9 cellular contexts compared by ENCODE assay signal in the genomic region with DNA sequence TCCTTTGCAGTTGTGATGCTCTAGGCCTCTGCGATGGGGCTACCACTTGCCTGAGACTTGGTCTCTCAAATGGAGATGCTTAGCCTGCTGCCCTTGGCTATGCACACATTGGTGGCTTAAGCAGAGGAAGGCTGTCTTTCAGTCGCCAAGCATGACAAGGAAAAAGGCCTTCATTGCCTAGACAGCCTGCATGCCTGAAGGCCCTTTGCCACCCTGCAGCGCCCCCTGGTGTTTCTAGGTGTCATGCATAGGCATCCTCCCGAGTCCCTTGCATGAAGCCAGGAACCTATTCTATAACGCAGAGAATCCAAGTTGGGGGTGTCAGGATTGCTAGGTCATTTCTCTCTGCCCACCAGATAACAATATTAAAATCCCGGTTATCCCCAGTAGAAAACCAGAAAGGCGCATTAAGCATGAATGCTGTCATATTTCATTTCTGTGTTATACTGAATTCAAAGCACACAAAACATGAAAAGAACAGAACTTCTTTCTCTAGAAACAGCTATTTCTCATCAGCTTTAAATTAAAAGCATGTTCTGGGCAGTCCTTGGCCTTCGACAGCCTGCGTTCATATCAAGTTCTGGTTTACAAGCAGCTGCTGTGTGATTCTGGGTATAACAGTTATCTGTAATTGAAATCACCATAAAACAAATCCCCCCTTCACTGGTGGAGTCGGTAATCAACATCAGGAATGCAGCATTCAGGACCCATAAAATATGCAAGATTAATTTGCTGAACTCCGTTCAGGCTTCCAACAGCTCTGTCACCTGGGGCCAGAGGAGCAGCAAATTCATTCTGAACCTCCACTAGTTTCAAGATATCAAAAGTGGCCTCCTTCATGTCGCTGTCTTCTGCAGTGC. TPM values are rescaled to one million over a fixed set of nuclear protein-coding genes. Genes with fewer than 3 reads are reported as not detected.
DNase-seq lines count a peak whose midpoint lies in the region; ATAC-seq and TF ChIP-seq lines count a peak whose summit lies in the region.
"Had no signal": no experiment of that assay in that cellular context is flagged by ENCODE, and none has a peak within 500 bp of the region (broad histone marks: within the 10 kb centered on the region; RNA-seq: fewer than 3 reads in every experiment).

No MANE protein-coding gene starts in this region.

- intact Hi-C loops in dorsolateral prefrontal cortex (cut with DNase I): loop anchor here (5.0 kb wide), 1 partner anchor 178 kb away; no protein-coding TSS in a partner anchor

- H3K36me3 ChIP-seq in mesenchymal stem cell (ENCODE audit: control insufficient read depth in 1 of 2, insufficient read depth in 2 of 2, low read depth in 1 of 2, low read length in 2 of 2) (no peaks in the 10 kb centered on the region), thoracic aorta (no peaks in the 10 kb centered on the region)

- no peak overlapping the region for H2BK5ac ChIP-seq in mesenchymal stem cell (ENCODE audit: low read depth, low read length, poor library complexity, severe bottlenecking)

- H4K91ac ChIP-seq in mesenchymal stem cell (ENCODE audit: low read length): no peak overlapping the region

- H3K4me3 ChIP-seq in dorsolateral prefrontal cortex (no peak overlapping the region), mesenchymal stem cell (ENCODE audit: insufficient read depth in 1 of 2, low read depth in 1 of 2, low read length in 2 of 2) (no peak overlapping the region), thoracic aorta (no peak overlapping the region)

- H3K27ac Mint-ChIP-seq in HFFc6: no peak overlapping the region

- DNase-seq in activated effector memory CD4-positive, alpha-beta T cell treated with anti-CD3 and anti-CD28 coated beads, Interleukin-2, amount 50 U/mL, for 16 hours: peak; percentile 76
- DNase-seq in activated effector memory CD4-positive, alpha-beta T cell treated with Interleukin-2 at 50 U/mL for 16 hours: no peak
- DNase-seq in HFFc6: peak; percentile 67
- DNase-seq in NCI-H1105 treated with DMSO at 0.1 percent for 48 hours (lab: John Stamatoyannopoulos, UW): peak; percentile 29
- DNase-seq in T-helper 9 cell: peak; percentile 27
- peak; percentile 22 to 82 (median 70) for DNase-seq in dorsolateral prefrontal cortex
- peak; percentile 40 for DNase-seq in mesenchymal stem cell
- DNase-seq in thoracic aorta (ENCODE audit: low spot score): no peak

- WGBS in mesenchymal stem cell: 57% methylated on average over 12 of the region's 12 CpGs

- H3K23ac ChIP-seq in mesenchymal stem cell (ENCODE audit: low read length in 2 of 2): no peak overlapping the region

- no peaks in the 10 kb centered on the region for H3K4me1 ChIP-seq in mesenchymal stem cell (ENCODE audit: control insufficient read depth, insufficient read depth, low read depth, low read length)
- no peaks in the 10 kb centered on the region for H3K4me1 ChIP-seq in thoracic aorta (ENCODE audit: control insufficient read depth in 1 of 2, low read depth in 2 of 2)

- no peak overlapping the region for H2BK120ac ChIP-seq in mesenchymal stem cell (ENCODE audit: low read depth, low read length)

- no peak overlapping the region for H3K18ac ChIP-seq in mesenchymal stem cell (ENCODE audit: low read depth in 1 of 2, low read length in 2 of 2)

- TF ChIP-seq CTCF in HFFc6 (IDR thresholded peaks at IDR 0.05) (peak; percentile 91), dorsolateral prefrontal cortex (IDR thresholded peaks at IDR 0.05 in 54 of 56, conservative IDR thresholded peaks at IDR 0.05 in 2 of 56; ENCODE audit: low read depth in 1 of 56, partially characterized antibody in 56 of 56) (peak; percentile 34 to 82 (median 70)), thoracic aorta (IDR thresholded peaks at IDR 0.05) (peak; percentile 40)

- no peak overlapping the region for H3K4me3 Mint-ChIP-seq in HFFc6

- H3K9me3 Mint-ChIP-seq in HFFc6: no peaks in the 10 kb centered on the region

- H3K9me3 ChIP-seq in mesenchymal stem cell (ENCODE audit: control insufficient read depth, low read length) (no peaks in the 10 kb centered on the region), thoracic aorta (no peaks in the 10 kb centered on the region)

- H2AFZ ChIP-seq in mesenchymal stem cell (ENCODE audit: low read depth, low read length): no peak overlapping the region

- H3K4me1 Mint-ChIP-seq in HFFc6 (ENCODE audit: low read depth): no peaks in the 10 kb centered on the region

- H3K27me3 Mint-ChIP-seq in HFFc6 (ENCODE audit: insufficient read depth): peaks cover 10% of the 10 kb centered on the region

- H3K27me3 ChIP-seq in dorsolateral prefrontal cortex (peaks cover 0 to 2% (median 0%) of the 10 kb centered on the region in 45 donors), mesenchymal stem cell (ENCODE audit: control insufficient read depth in 1 of 2, insufficient read depth in 1 of 2, low read length in 2 of 2) (peaks cover 0 to 19% of the 10 kb centered on the region in 2 experiments), thoracic aorta (replicated peaks; ENCODE audit: insufficient read depth) (no peaks in the 10 kb centered on the region)

- no peak overlapping the region for H3K4me2 ChIP-seq in mesenchymal stem cell (ENCODE audit: low read length, poor library complexity, severe bottlenecking)

- no peak overlapping the region for H3K9ac ChIP-seq in mesenchymal stem cell (ENCODE audit: low read length)

- H3K14ac ChIP-seq in mesenchymal stem cell (ENCODE audit: low read length in 2 of 2): no peak overlapping the region

- no peak overlapping the region for H2BK12ac ChIP-seq in mesenchymal stem cell (ENCODE audit: low read length in 2 of 2)

- H3K4ac ChIP-seq in mesenchymal stem cell (ENCODE audit: low read depth in 1 of 2, low read length in 2 of 2): no peak overlapping the region

- peak; percentile 17 for ATAC-seq in thoracic aorta (ENCODE audit: insufficient number of reproducible peaks, low FRiP score, low read depth)

- no peak overlapping the region for H2BK15ac ChIP-seq in mesenchymal stem cell (ENCODE audit: low read depth, poor library complexity, severe bottlenecking)

- H3K79me1 ChIP-seq in mesenchymal stem cell (replicated peaks; ENCODE audit: low read length, poor library complexity, severe bottlenecking): no peaks in the 10 kb centered on the region

- H2AK5ac ChIP-seq in mesenchymal stem cell (ENCODE audit: low read length, severe bottlenecking): no peak overlapping the region

- H3K27ac ChIP-seq in dorsolateral prefrontal cortex: no peak overlapping the region
- H3K27ac ChIP-seq in mesenchymal stem cell (ENCODE audit: low read length, poor library complexity, severe bottlenecking): no peak overlapping the region
- no peak overlapping the region for H3K27ac ChIP-seq in thoracic aorta

- no peak overlapping the region for H4K8ac ChIP-seq in mesenchymal stem cell (ENCODE audit: low read length)

- H3K36me3 Mint-ChIP-seq in HFFc6 (ENCODE audit: low read depth): no peaks in the 10 kb centered on the region

RNA-seq across cellular contexts. Expression of gene TRPC7, which starts 59.7 kb away (rescaled TPM):
- total RNA-seq in HFFc6 (2021; fragmentation: NEBNext Ultra II Directional; extraction: Animal tissue kit (Norgen Biotek cat#: 25700)): not detected
- total RNA-seq in dorsolateral prefrontal cortex (1 to 10 TPM in 1 of 120 experiments, under 1 TPM in 30, not detected in 89; 0.16 to 1.1 (median 0.34) TPM), thoracic aorta (not detected)
- polyA plus RNA-seq in mesenchymal stem cell (2013, experiment 1 of 2): not detected
- polyA plus RNA-seq in mesenchymal stem cell (2013, experiment 2 of 2): not detected
- polyA plus RNA-seq: esophagus had no signal

Comparison
In these comparisons a context has a peak if more than half of its experiments do, and no peak if none do; other contexts are left out.
1. DNase-seq: peak in activated effector memory CD4-positive, alpha-beta T cell treated with anti-CD3 and anti-CD28 coated beads, Interleukin-2, amount 50 U/mL, for 16 hours (single experiment), HFFc6 (single experiment), NCI-H1105 treated with DMSO at 0.1 percent for 48 hours (single experiment), T-helper 9 cell (single experiment), dorsolateral prefrontal cortex (10 of 10) and mesenchymal stem cell (single experiment); none in activated effector memory CD4-positive, alpha-beta T cell treated with Interleukin-2 at 50 U/mL for 16 hours (single experiment) and thoracic aorta (single experiment).
2. CTCF ChIP-seq: peak in every context shown above with its lines; median percentile 91 in HFFc6; 70 in dorsolateral prefrontal cortex; 40 in thoracic aorta.